In the genomic region with DNA sequence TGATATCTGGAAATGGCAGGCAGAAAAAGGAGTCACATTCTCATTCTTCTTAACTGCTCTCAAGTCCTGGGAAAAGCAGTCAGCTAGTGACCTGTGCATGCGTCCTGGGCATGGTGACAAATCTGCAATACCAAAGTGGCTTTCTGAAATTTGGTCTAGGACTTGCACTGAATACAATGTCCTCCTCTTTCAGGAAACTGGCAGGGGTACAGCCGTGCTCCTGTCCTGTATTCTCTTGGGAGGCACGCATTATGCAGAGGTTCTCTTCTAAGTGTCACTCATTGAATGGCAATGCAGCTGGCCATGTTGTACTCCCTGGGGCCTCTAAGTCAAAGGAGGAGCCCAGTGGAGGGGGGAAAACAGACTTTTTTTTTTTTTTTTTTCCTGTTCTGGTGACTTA, we compare ENCODE assay signal across 15 cellular contexts. TPM values are rescaled to one million over a fixed set of nuclear protein-coding genes. Genes with fewer than 3 reads are reported as not detected.
A peak's percentile ranks its signal among the peaks of the same experiment; 100 is the strongest.
DNase-seq lines count a peak whose midpoint lies in the region; ATAC-seq and TF ChIP-seq lines count a peak whose summit lies in the region.
"Had no signal": no experiment of that assay in that cellular context is flagged by ENCODE, and none has a peak within 500 bp of the region (broad histone marks: within the 10 kb centered on the region; RNA-seq: fewer than 3 reads in every experiment).

No MANE protein-coding gene starts in this region.

- no peak overlapping the region for H4K5ac ChIP-seq in mesendoderm (ENCODE audit: low read length)

- H3K79me2 ChIP-seq in mesendoderm (ENCODE audit: control insufficient read depth, insufficient read depth, low read length), result peaks cover 84% of the 10 kb centered on the region

- no peak overlapping the region for H3K4me3 ChIP-seq in mesendoderm (ENCODE audit: low read length)
- H3K4me3 ChIP-seq: cardiac muscle cell, HAP-1 had no signal

- POLR2A ChIA-PET in CD4-positive, alpha-beta T cell (lab: Charles Lee), result interaction anchor here (0.6 to 4.6 kb wide), 4 partner anchors 9 to 70 kb away, joined by 3 to 18 read pairs (median 8); partner anchors contain the start of gene PHF12

- ATAC-seq in CD4-positive, alpha-beta T cell (ENCODE audit: poor library complexity), result no peak
- no peak for ATAC-seq in activated T-helper 17 cell treated with anti-CD3 and anti-CD28 coated beads, Interleukin-2, amount 50 U/mL, for 72 hours (replicated peaks)

- intact Hi-C loops in CD4-positive, alpha-beta T cell (cut with DNase I, micrococcal nuclease), result no loop called here

- H3K27ac Mint-ChIP-seq in CD4-positive, alpha-beta T cell, result peak overlapping the region; percentile 58
- H3K27ac Mint-ChIP-seq in activated T-helper 17 cell treated with anti-CD3 and anti-CD28 coated beads, Interleukin-2, amount 50 U/mL, for 72 hours, result peak overlapping the region; percentile 6

- H3K56ac ChIP-seq in mesendoderm (ENCODE audit: low read length), result no peak overlapping the region

- peaks cover 94% of the 10 kb centered on the region for H3K4me1 Mint-ChIP-seq in CD4-positive, alpha-beta T cell (ENCODE audit: low read depth)
- peaks cover 45% of the 10 kb centered on the region for H3K4me1 Mint-ChIP-seq in activated T-helper 17 cell treated with anti-CD3 and anti-CD28 coated beads, Interleukin-2, amount 50 U/mL, for 72 hours

- H3K79me1 ChIP-seq in mesendoderm (ENCODE audit: low read length), result peaks cover 17% of the 10 kb centered on the region

- H3K27ac ChIP-seq in CD4-positive, alpha-beta T cell (ENCODE audit: low read depth, low read length), result no peak overlapping the region
- no peak overlapping the region for H3K27ac ChIP-seq in mesendoderm (ENCODE audit: low read depth, low read length)
- H3K27ac ChIP-seq: cardiac muscle cell, KMS-11, RWPE1 had no signal

- DNase-seq in DMS153 (lab: John Stamatoyannopoulos, UW) (peak; percentile 25), DMS153 treated with DMSO at 0.1 percent for 48 hours (lab: John Stamatoyannopoulos, UW; ENCODE audit: unreplicated experiment) (no peak), mesendoderm (no peak), mesenteric fat pad (ENCODE audit: low spot score) (no peak), putamen (ENCODE audit: low spot score) (no peak), foreskin melanocyte (no peak)
- DNase-seq in CD4-positive, alpha-beta T cell, result no peak
- DNase-seq: activated CD4-positive, alpha-beta T cell treated with anti-CD3 and anti-CD28 coated beads, Interleukin-2, amount 50 U/mL, for 48 hours; NCI-H146; NCI-H82 had no signal

- no peak overlapping the region for H3K4me2 ChIP-seq in mesendoderm (ENCODE audit: low read length)
- H3K4me2 ChIP-seq: KMS-11 had no signal

- peaks cover 78% of the 10 kb centered on the region for H3K36me3 Mint-ChIP-seq in CD4-positive, alpha-beta T cell (ENCODE audit: low read depth)
- H3K36me3 Mint-ChIP-seq in activated T-helper 17 cell treated with anti-CD3 and anti-CD28 coated beads, Interleukin-2, amount 50 U/mL, for 72 hours (ENCODE audit: low read depth), result peaks cover 86% of the 10 kb centered on the region

- no peak for TF ChIP-seq CTCF in CD4-positive, alpha-beta T cell (IDR thresholded peaks at IDR 0.05)

- H3K18ac ChIP-seq in mesendoderm (ENCODE audit: low read length), result no peak overlapping the region

- H2BK120ac ChIP-seq in mesendoderm (ENCODE audit: low read depth, low read length), result peak overlapping the region; percentile 18

- no peak overlapping the region for H3K23ac ChIP-seq in mesendoderm (ENCODE audit: low read length)

- H3K36me3 ChIP-seq in mesendoderm (ENCODE audit: control insufficient read depth, insufficient read depth, low read length), result no peaks in the 10 kb centered on the region

- H2AK5ac ChIP-seq in mesendoderm (ENCODE audit: low read length), result no peak overlapping the region

- H2BK15ac ChIP-seq in mesendoderm (replicated peaks; ENCODE audit: low read depth), result no peak overlapping the region

- CTCF ChIA-PET in CD4-positive, alpha-beta T cell (lab: Charles Lee), result no interaction called here

- no peak overlapping the region for H4K8ac ChIP-seq in mesendoderm (ENCODE audit: low read depth, low read length)

- no peak overlapping the region for H3K4ac ChIP-seq in mesendoderm (ENCODE audit: low read depth, low read length)

- no peaks in the 10 kb centered on the region for H3K27me3 ChIP-seq in CD4-positive, alpha-beta T cell (ENCODE audit: control insufficient read depth, insufficient read depth, low read length)
- no peaks in the 10 kb centered on the region for H3K27me3 ChIP-seq in mesendoderm (ENCODE audit: insufficient read depth, low read length, poor library complexity)
- H3K27me3 ChIP-seq: cardiac muscle cell had no signal

- H3K9me3 Mint-ChIP-seq in CD4-positive, alpha-beta T cell, result no peaks in the 10 kb centered on the region
- no peaks in the 10 kb centered on the region for H3K9me3 Mint-ChIP-seq in activated T-helper 17 cell treated with anti-CD3 and anti-CD28 coated beads, Interleukin-2, amount 50 U/mL, for 72 hours

- WGBS in mesendoderm (ENCODE audit: extremely low coverage, insufficient coverage, low lambda C conversion rate), result no CpG with 5 or more reads among the region's 3 CpGs

- H3K9me3 ChIP-seq in CD4-positive, alpha-beta T cell (ENCODE audit: control insufficient read depth, low read length), result no peaks in the 10 kb centered on the region
- H3K9me3 ChIP-seq: HAP-1 had no signal

- no peaks in the 10 kb centered on the region for H3K27me3 Mint-ChIP-seq in CD4-positive, alpha-beta T cell
- no peaks in the 10 kb centered on the region for H3K27me3 Mint-ChIP-seq in activated T-helper 17 cell treated with anti-CD3 and anti-CD28 coated beads, Interleukin-2, amount 50 U/mL, for 72 hours

- H3K4me1 ChIP-seq in mesendoderm (ENCODE audit: control insufficient read depth, low read depth, low read length), result peaks cover 12% of the 10 kb centered on the region
- H3K4me1 ChIP-seq: HAP-1 had no signal

- H2BK5ac ChIP-seq in mesendoderm (ENCODE audit: low read length), result no peak overlapping the region

- no peak overlapping the region for H3K9ac ChIP-seq in mesendoderm (ENCODE audit: low read length)
- H3K9ac ChIP-seq: KMS-11 had no signal

- peak overlapping the region; percentile 14 for H3K4me3 Mint-ChIP-seq in CD4-positive, alpha-beta T cell
- H3K4me3 Mint-ChIP-seq in activated T-helper 17 cell treated with anti-CD3 and anti-CD28 coated beads, Interleukin-2, amount 50 U/mL, for 72 hours, result peak overlapping the region; percentile 59

RNA-seq across cellular contexts. Expression of gene PHF12, which starts 10.6 kb away (rescaled TPM):
- total RNA-seq in CD4-positive, alpha-beta T cell, result 100 to 1,000 TPM; 232 to 247 TPM
- total RNA-seq in activated T-helper 17 cell treated with anti-CD3 and anti-CD28 coated beads, Interleukin-2, amount 50 U/mL, for 72 hours, result 10 to 100 TPM; 56.9 to 60.2 TPM
- 24.4 TPM for polyA plus RNA-seq in mesendoderm (2013, experiment 1 of 2)
- 25.2 TPM for polyA plus RNA-seq in mesendoderm (2013, experiment 2 of 2)
- total RNA-seq in mesenteric fat pad, result 29.3 TPM

RNA-seq across cellular contexts. Expression of gene DHRS13, which starts 37.8 kb away (rescaled TPM):
- 10 to 100 TPM; 33.5 to 34.3 TPM for total RNA-seq in CD4-positive, alpha-beta T cell
- 10 to 100 TPM; 24.9 to 82.1 TPM for total RNA-seq in activated T-helper 17 cell treated with anti-CD3 and anti-CD28 coated beads, Interleukin-2, amount 50 U/mL, for 72 hours
- polyA plus RNA-seq in mesendoderm (2013, experiment 1 of 2), result 10.9 TPM
- 11.0 TPM for polyA plus RNA-seq in mesendoderm (2013, experiment 2 of 2)
- total RNA-seq in mesenteric fat pad, result 5.5 TPM

RNA-seq across cellular contexts. Expression of gene FLOT2, which starts 43.1 kb away (rescaled TPM):
- total RNA-seq in CD4-positive, alpha-beta T cell, result 10 to 100 TPM; 79.7 to 85.1 TPM
- total RNA-seq in activated T-helper 17 cell treated with anti-CD3 and anti-CD28 coated beads, Interleukin-2, amount 50 U/mL, for 72 hours, result 100 to 1,000 TPM in 1 of 2 donors, 10 to 100 TPM in 1; 85.8 to 113 TPM
- polyA plus RNA-seq in mesendoderm (2013, experiment 1 of 2), result 48.9 TPM
- 54.5 TPM for polyA plus RNA-seq in mesendoderm (2013, experiment 2 of 2)
- 126 TPM for total RNA-seq in mesenteric fat pad
